ENCODE assay signal across 17 cellular contexts in genomic region chr17:17716837-17717523, GRCh38.
"Had no signal": no experiment of that assay in that cellular context is flagged by ENCODE, and none has a peak within 500 bp of the region (broad histone marks: within the 10 kb centered on the region; RNA-seq: fewer than 3 reads in every experiment).

No MANE protein-coding gene starts in this region.

- H3K9me3 Mint-ChIP-seq: activated naive CD4-positive, alpha-beta T cell treated with anti-CD3 and anti-CD28 coated beads, Interleukin-2, amount 50 U/mL, for 24 hours; central memory CD8-positive, alpha-beta T cell; natural killer cell; T-cell had no signal

- H3K4me3 Mint-ChIP-seq: activated naive CD4-positive, alpha-beta T cell treated with anti-CD3 and anti-CD28 coated beads, Interleukin-2, amount 50 U/mL, for 24 hours; central memory CD8-positive, alpha-beta T cell; natural killer cell had no signal

- H3K4me3 ChIP-seq: body of pancreas, lung, mucosa of descending colon, prostate gland, suprapubic skin, upper lobe of left lung had no signal

- ATAC-seq: body of pancreas; mucosa of descending colon; natural killer cell; sciatic nerve; stimulated activated naive CD8-positive, alpha-beta T cell treated with anti-CD3 and anti-CD28 coated beads, Interleukin-15, Interleukin-2, amounts not matched to agents 100 U/mL and 50 U/mL, for 24 hours; T-cell had no signal

- H3K27me3 ChIP-seq: body of pancreas, suprapubic skin, upper lobe of left lung had no signal

- H3K36me3 ChIP-seq: prostate gland, suprapubic skin, upper lobe of left lung had no signal

- H3K27ac ChIP-seq: body of pancreas, prostate gland, suprapubic skin, upper lobe of left lung had no signal

- H3K27me3 Mint-ChIP-seq: central memory CD8-positive, alpha-beta T cell had no signal

- H3K36me3 Mint-ChIP-seq: natural killer cell had no signal

- DNase-seq: activated CD4-positive, CD25-positive, alpha-beta regulatory T cell; body of pancreas; cortex of kidney; effector CD8-positive, alpha-beta T cell; mucosa of descending colon; natural killer cell; occipital lobe; stimulated activated CD4-positive, alpha-beta T cell treated with anti-CD3 and anti-CD28 coated beads, Interleukin-2, amount 100 ng/mL, for 24 hours; stimulated activated naive CD8-positive, alpha-beta T cell treated with anti-CD3 and anti-CD28 coated beads, Interleukin-15, Interleukin-2, amounts not matched to agents 100 U/mL and 50 U/mL, for 24 hours; T-cell; upper lobe of left lung had no signal

- H3K9me3 ChIP-seq: body of pancreas, mucosa of descending colon, prostate gland, suprapubic skin, upper lobe of left lung had no signal
